In the genomic region with DNA sequence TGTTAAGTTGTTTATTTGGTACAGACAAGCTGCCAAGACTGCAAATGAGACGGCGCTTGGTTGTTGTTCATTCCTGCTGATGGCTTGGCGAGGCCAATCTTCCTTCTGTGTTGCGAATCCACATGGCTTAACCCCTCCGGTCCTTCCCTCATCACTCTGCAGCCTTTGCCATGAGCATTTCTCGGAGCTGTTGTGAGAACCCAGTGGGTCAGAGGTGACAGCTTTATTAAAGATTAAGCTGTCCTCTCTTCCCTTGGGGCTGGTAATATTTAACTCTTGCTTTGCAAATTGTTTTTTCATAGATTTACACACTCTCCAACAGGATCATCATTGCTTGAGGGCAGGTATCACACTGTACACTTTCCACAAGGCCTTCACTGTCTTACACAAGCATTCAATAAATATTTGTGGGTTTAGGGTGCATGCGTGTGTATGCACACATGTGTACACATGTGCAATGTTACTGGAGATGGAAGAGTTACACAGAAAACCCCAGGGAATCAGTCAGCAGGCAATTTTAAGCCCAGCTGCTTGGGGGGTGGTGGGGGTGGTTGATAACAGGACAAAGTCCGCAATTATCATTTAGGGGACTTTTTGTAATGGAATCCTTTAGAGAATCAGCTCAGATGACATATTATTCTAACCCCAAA, we compare ENCODE assay signal across 1 cellular context.
TF ChIP-seq lines count a peak whose summit lies in the region.

No MANE protein-coding gene starts in this region.

TF ChIP-seq in GM12878, 131 proteins besides CTCF, POLR2A, EP300 and RAD21 (continued from another document):
- TF ChIP-seq, protein P1, sequence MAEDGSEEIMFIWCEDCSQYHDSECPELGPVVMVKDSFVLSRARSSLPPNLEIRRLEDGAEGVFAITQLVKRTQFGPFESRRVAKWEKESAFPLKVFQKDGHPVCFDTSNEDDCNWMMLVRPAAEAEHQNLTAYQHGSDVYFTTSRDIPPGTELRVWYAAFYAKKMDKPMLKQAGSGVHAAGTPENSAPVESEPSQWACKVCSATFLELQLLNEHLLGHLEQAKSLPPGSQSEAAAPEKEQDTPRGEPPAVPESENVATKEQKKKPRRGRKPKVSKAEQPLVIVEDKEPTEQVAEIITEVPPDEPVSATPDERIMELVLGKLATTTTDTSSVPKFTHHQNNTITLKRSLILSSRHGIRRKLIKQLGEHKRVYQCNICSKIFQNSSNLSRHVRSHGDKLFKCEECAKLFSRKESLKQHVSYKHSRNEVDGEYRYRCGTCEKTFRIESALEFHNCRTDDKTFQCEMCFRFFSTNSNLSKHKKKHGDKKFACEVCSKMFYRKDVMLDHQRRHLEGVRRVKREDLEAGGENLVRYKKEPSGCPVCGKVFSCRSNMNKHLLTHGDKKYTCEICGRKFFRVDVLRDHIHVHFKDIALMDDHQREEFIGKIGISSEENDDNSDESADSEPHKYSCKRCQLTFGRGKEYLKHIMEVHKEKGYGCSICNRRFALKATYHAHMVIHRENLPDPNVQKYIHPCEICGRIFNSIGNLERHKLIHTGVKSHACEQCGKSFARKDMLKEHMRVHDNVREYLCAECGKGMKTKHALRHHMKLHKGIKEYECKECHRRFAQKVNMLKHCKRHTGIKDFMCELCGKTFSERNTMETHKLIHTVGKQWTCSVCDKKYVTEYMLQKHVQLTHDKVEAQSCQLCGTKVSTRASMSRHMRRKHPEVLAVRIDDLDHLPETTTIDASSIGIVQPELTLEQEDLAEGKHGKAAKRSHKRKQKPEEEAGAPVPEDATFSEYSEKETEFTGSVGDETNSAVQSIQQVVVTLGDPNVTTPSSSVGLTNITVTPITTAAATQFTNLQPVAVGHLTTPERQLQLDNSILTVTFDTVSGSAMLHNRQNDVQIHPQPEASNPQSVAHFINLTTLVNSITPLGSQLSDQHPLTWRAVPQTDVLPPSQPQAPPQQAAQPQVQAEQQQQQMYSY (CRISPR knock-in tag; IDR thresholded peaks at IDR 0.05): no peak
- TF ChIP-seq, protein P2, sequence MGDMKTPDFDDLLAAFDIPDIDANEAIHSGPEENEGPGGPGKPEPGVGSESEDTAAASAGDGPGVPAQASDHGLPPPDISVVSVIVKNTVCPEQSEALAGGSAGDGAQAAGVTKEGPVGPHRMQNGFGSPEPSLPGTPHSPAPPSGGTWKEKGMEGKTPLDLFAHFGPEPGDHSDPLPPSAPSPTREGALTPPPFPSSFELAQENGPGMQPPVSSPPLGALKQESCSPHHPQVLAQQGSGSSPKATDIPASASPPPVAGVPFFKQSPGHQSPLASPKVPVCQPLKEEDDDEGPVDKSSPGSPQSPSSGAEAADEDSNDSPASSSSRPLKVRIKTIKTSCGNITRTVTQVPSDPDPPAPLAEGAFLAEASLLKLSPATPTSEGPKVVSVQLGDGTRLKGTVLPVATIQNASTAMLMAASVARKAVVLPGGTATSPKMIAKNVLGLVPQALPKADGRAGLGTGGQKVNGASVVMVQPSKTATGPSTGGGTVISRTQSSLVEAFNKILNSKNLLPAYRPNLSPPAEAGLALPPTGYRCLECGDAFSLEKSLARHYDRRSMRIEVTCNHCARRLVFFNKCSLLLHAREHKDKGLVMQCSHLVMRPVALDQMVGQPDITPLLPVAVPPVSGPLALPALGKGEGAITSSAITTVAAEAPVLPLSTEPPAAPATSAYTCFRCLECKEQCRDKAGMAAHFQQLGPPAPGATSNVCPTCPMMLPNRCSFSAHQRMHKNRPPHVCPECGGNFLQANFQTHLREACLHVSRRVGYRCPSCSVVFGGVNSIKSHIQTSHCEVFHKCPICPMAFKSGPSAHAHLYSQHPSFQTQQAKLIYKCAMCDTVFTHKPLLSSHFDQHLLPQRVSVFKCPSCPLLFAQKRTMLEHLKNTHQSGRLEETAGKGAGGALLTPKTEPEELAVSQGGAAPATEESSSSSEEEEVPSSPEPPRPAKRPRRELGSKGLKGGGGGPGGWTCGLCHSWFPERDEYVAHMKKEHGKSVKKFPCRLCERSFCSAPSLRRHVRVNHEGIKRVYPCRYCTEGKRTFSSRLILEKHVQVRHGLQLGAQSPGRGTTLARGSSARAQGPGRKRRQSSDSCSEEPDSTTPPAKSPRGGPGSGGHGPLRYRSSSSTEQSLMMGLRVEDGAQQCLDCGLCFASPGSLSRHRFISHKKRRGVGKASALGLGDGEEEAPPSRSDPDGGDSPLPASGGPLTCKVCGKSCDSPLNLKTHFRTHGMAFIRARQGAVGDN (IDR thresholded peaks at IDR 0.05): peak; percentile 58; the same call in 1 of the 2 replicates
- TF ChIP-seq, protein P3, sequence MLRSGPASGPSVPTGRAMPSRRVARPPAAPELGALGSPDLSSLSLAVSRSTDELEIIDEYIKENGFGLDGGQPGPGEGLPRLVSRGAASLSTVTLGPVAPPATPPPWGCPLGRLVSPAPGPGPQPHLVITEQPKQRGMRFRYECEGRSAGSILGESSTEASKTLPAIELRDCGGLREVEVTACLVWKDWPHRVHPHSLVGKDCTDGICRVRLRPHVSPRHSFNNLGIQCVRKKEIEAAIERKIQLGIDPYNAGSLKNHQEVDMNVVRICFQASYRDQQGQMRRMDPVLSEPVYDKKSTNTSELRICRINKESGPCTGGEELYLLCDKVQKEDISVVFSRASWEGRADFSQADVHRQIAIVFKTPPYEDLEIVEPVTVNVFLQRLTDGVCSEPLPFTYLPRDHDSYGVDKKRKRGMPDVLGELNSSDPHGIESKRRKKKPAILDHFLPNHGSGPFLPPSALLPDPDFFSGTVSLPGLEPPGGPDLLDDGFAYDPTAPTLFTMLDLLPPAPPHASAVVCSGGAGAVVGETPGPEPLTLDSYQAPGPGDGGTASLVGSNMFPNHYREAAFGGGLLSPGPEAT (IDR thresholded peaks at IDR 0.05; ENCODE audit: low read depth): peak; percentile 39; the same call in 1 of the 2 replicates
- peak; percentile 47; the same call in 1 of the 2 replicates for TF ChIP-seq IKZF1 (conservative IDR thresholded peaks at IDR 0.05)
- TF ChIP-seq ATF7 (IDR thresholded peaks at IDR 0.05; ENCODE audit: low read depth): 0 out of 2 replicates have a peak, but pooled peaks have one; percentile 42
- peak; percentile 23; the same call in 1 of the 2 replicates for TF ChIP-seq MTA2 (IDR thresholded peaks at IDR 0.05; ENCODE audit: low read depth)
- TF ChIP-seq KDM1A (IDR thresholded peaks at IDR 0.05; ENCODE audit: borderline replicate concordance): no peak
- TF ChIP-seq CBFB (IDR thresholded peaks at IDR 0.05; ENCODE audit: low read depth): no peak
- TF ChIP-seq DPF2 (IDR thresholded peaks at IDR 0.05): 0 out of 2 replicates have a peak, but pooled peaks have one; percentile 13
- no peak for TF ChIP-seq ZNF384 (IDR thresholded peaks at IDR 0.05; ENCODE audit: borderline replicate concordance, low read depth, low read length)
- peak; percentile 44 for TF ChIP-seq NR2C1 (IDR thresholded peaks at IDR 0.05)
TF ChIP-seq in GM12878: peak in this region for 9.
